ENCODE assay signal across 12 cellular contexts in genomic region chr16:57191056-57191536, GRCh38. TPM values are rescaled to one million over a fixed set of nuclear protein-coding genes. Genes with fewer than 3 reads are reported as not detected.
DNase-seq lines count a peak whose midpoint lies in the region; ATAC-seq and TF ChIP-seq lines count a peak whose summit lies in the region.
"Had no signal": no experiment of that assay in that cellular context is flagged by ENCODE, and none has a peak within 500 bp of the region (broad histone marks: within the 10 kb centered on the region; RNA-seq: fewer than 3 reads in every experiment).

No MANE protein-coding gene starts in this region.

- peaks cover 80% of the 10 kb centered on the region for H3K4me1 Mint-ChIP-seq in osteocyte (ENCODE audit: unreplicated experiment)
- H3K4me1 Mint-ChIP-seq in natural killer cell, result peaks cover 24 to 30% of the 10 kb centered on the region in 2 donors

- ATAC-seq in natural killer cell, result no peak
- ATAC-seq in stimulated activated naive CD8-positive, alpha-beta T cell treated with anti-CD3 and anti-CD28 coated beads, Interleukin-15, Interleukin-2, amounts not matched to agents 100 U/mL and 50 U/mL, for 24 hours, result no peak
- ATAC-seq: naive thymus-derived CD4-positive, alpha-beta T cell had no signal

- H3K27me3 Mint-ChIP-seq in osteocyte (ENCODE audit: unreplicated experiment) (no peaks in the 10 kb centered on the region), natural killer cell (ENCODE audit: low read depth in 2 of 2) (no peaks in the 10 kb centered on the region)
- H3K27me3 Mint-ChIP-seq: activated CD4-positive, alpha-beta memory T cell treated with anti-CD3 and anti-CD28 coated beads, Interleukin-2, amount 10 ng/mL, durations not matched to agents 7 days and 5 days; CD4-positive, alpha-beta memory T cell had no signal

- intact Hi-C loops in natural killer cell (cut with micrococcal nuclease), result no loop called here

- H3K27ac Mint-ChIP-seq in osteocyte (ENCODE audit: unreplicated experiment) (peak overlapping the region; percentile 79), natural killer cell (no peak overlapping the region)
- H3K27ac Mint-ChIP-seq: activated CD4-positive, alpha-beta memory T cell treated with anti-CD3 and anti-CD28 coated beads, Interleukin-2, amount 10 ng/mL, durations not matched to agents 7 days and 5 days had no signal

- H3K27ac ChIP-seq in epithelial cell of prostate, result peak overlapping the region; percentile 81

- H3K9me3 Mint-ChIP-seq in osteocyte (ENCODE audit: unreplicated experiment) (no peaks in the 10 kb centered on the region), natural killer cell (no peaks in the 10 kb centered on the region)
- H3K9me3 Mint-ChIP-seq: activated CD4-positive, alpha-beta memory T cell treated with anti-CD3 and anti-CD28 coated beads, Interleukin-2, amount 10 ng/mL, durations not matched to agents 7 days and 5 days; CD4-positive, alpha-beta memory T cell had no signal

- DNase-seq in H4 (ENCODE audit: low spot score) (peak; percentile 32), RPMI7951 (ENCODE audit: low read depth) (peak; percentile 35), epithelial cell of prostate (ENCODE audit: low read depth, low spot score) (no peak), osteocyte (ENCODE audit: extremely low spot score, unreplicated experiment) (no peak), NCI-H2196 treated with DMSO at 0.1 percent for 48 hours (lab: John Stamatoyannopoulos, UW; ENCODE audit: unreplicated experiment) (no peak), natural killer cell (no peak)
- no peak for DNase-seq in stimulated activated naive CD8-positive, alpha-beta T cell treated with anti-CD3 and anti-CD28 coated beads, Interleukin-15, Interleukin-2, amounts not matched to agents 100 U/mL and 50 U/mL, for 24 hours
- DNase-seq: activated CD4-positive, alpha-beta memory T cell treated with anti-CD3 and anti-CD28 coated beads, Interleukin-2, amount 10 ng/mL, durations not matched to agents 7 days and 5 days; activated gamma-delta T cell treated with Interleukin-2 at 50 U/mL for 16 hours; CD4-positive, alpha-beta memory T cell; Karpas-422; naive thymus-derived CD4-positive, alpha-beta T cell had no signal

- TF ChIP-seq CTCF in osteocyte (IDR thresholded peaks at IDR 0.05) (no peak), natural killer cell (IDR thresholded peaks at IDR 0.05) (no peak)

- H3K4me3 Mint-ChIP-seq in osteocyte (ENCODE audit: unreplicated experiment) (peak overlapping the region; percentile 14), natural killer cell (no peak overlapping the region)
- H3K4me3 Mint-ChIP-seq: activated CD4-positive, alpha-beta memory T cell treated with anti-CD3 and anti-CD28 coated beads, Interleukin-2, amount 10 ng/mL, durations not matched to agents 7 days and 5 days had no signal

- H3K36me3 Mint-ChIP-seq in osteocyte (ENCODE audit: unreplicated experiment) (no peaks in the 10 kb centered on the region), natural killer cell (no peaks in the 10 kb centered on the region)

RNA-seq across cellular contexts. Expression of gene RSPRY1, which starts 5.0 kb away (rescaled TPM):
- 25.1 and 28.6 TPM in 2 replicates for total RNA-seq in H4 (2014; rRNA removed; shearing (Covaris generic))
- 41.5 and 42.0 TPM in 2 replicates for total RNA-seq in RPMI7951 (2014; rRNA removed; shearing (Covaris generic))
- total RNA-seq in osteocyte (49.3 and 50.8 TPM in 2 replicates), natural killer cell (10 to 100 TPM; 22.6 to 26.6 (median 23.4) TPM)

RNA-seq across cellular contexts. Expression of gene PSME3IP1, which starts 5.3 kb away (rescaled TPM):
- 104 and 139 TPM in 2 replicates for total RNA-seq in H4 (2014; rRNA removed; shearing (Covaris generic))
- 88.5 and 119 TPM in 2 replicates for total RNA-seq in RPMI7951 (2014; rRNA removed; shearing (Covaris generic))
- total RNA-seq in osteocyte (81.2 and 83.1 TPM in 2 replicates), natural killer cell (100 to 1,000 TPM; 129 to 148 (median 133) TPM)

RNA-seq across cellular contexts. Expression of gene ARL2BP, which starts 54.0 kb away (rescaled TPM):
- 98.4 and 100 TPM in 2 replicates for total RNA-seq in H4 (2014; rRNA removed; shearing (Covaris generic))
- 120 and 134 TPM in 2 replicates for total RNA-seq in RPMI7951 (2014; rRNA removed; shearing (Covaris generic))
- total RNA-seq in osteocyte (61.8 and 67.4 TPM in 2 replicates), natural killer cell (10 to 100 TPM; 36.5 to 44.4 (median 43.7) TPM)

Comparison
In these comparisons a context has a peak if more than half of its experiments do, and no peak if none do; other contexts are left out.
1. DNase-seq: peak in H4 (single experiment) and RPMI7951 (single experiment); none in epithelial cell of prostate (single experiment), osteocyte (single experiment), NCI-H2196 treated with DMSO at 0.1 percent for 48 hours (single experiment), natural killer cell (single experiment) and stimulated activated naive CD8-positive, alpha-beta T cell treated with anti-CD3 and anti-CD28 coated beads, Interleukin-15, Interleukin-2, amounts not matched to agents 100 U/mL and 50 U/mL, for 24 hours (single experiment).